ENCODE assay signal across 8 cellular contexts in the genomic region with DNA sequence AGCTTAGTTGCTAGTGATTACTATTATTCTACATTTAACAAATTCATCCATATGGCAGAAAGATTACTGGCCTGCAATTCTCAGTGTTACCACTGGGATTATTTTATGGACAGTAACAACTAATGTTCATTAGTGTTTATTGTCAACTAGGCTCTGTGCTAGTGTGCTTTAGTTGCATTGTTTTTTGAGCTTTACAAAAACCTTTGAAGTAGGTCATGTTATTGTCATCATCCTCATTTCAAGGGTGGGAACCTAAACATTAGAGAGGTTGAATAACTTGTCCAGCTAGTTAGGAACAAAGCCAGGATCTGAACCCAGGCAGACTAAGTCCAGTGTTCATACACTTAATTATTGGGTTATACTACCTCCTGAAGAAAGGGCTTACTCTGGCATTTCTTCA. TPM values are rescaled to one million over a fixed set of nuclear protein-coding genes. Genes with fewer than 3 reads are reported as not detected.
DNase-seq lines count a peak whose midpoint lies in the region; ATAC-seq and TF ChIP-seq lines count a peak whose summit lies in the region.

No MANE protein-coding gene starts in this region.

- H3K9me3 ChIP-seq in SJCRH30 (replicated peaks), result no peaks in the 10 kb centered on the region

- H3K27me3 ChIP-seq in SJCRH30, result no peaks in the 10 kb centered on the region

- intact Hi-C loops in lower leg skin (cut with DNase I; ENCODE audit: low total_unique reads), result no loop called here

- H3K4me1 ChIP-seq in SJCRH30, result no peaks in the 10 kb centered on the region

- DNase-seq in NCI-H82 treated with DMSO at 0.1 percent for 48 hours (lab: John Stamatoyannopoulos, UW; ENCODE audit: unreplicated experiment) (peak; percentile 21), iPS-NIHi11 (ENCODE audit: low spot score) (peak; percentile 17), T-helper 9 cell (no peak), SJCRH30 (no peak), lower leg skin (ENCODE audit: low spot score in 2 of 2) (no peak), mucosa of gallbladder (ENCODE audit: low spot score) (no peak)

- no peak overlapping the region for H3K4me3 ChIP-seq in SJCRH30
- no peak overlapping the region for H3K4me3 ChIP-seq in lower leg skin (ENCODE audit: low read depth, poor library complexity, severe bottlenecking)

- no peak for TF ChIP-seq POLR2A in lower leg skin (IDR thresholded peaks at IDR 0.05)

- peak; percentile 47 for TF ChIP-seq CTCF in C4-2B (conservative IDR thresholded peaks at IDR 0.05)
- TF ChIP-seq CTCF in lower leg skin (IDR thresholded peaks at IDR 0.05), result no peak

- ATAC-seq in GM21360 (IDR thresholded peaks at IDR 0.05; ENCODE audit: unreplicated experiment), result peak; percentile 67

- H3K36me3 ChIP-seq in SJCRH30, result no peaks in the 10 kb centered on the region

- no peak overlapping the region for H3K27ac ChIP-seq in C4-2B
- no peak overlapping the region for H3K27ac ChIP-seq in SJCRH30

RNA-seq across cellular contexts. Expression of a gene that starts 27.8 kb away (rescaled TPM):
- 18.6 and 23.1 TPM in 2 replicates for total RNA-seq in SJCRH30 (2014; rRNA removed; shearing (Covaris generic))
- total RNA-seq in lower leg skin, result 10 to 100 TPM; 12.5 to 21.5 (median 18.2) TPM
- 30.8 TPM for total RNA-seq in mucosa of gallbladder

Comparison
In these comparisons a context has a peak if more than half of its experiments do, and no peak if none do; other contexts are left out.
1. DNase-seq: peak in NCI-H82 treated with DMSO at 0.1 percent for 48 hours (single experiment) and iPS-NIHi11 (single experiment); none in T-helper 9 cell (single experiment), SJCRH30 (0 of 2), lower leg skin (0 of 2) and mucosa of gallbladder (single experiment).